Comparison of ENCODE assay signal across 30 cellular contexts in genomic region chr3:22748453-22748852, GRCh38.
"Had no signal": no experiment of that assay in that cellular context is flagged by ENCODE, and none has a peak within 500 bp of the region (broad histone marks: within the 10 kb centered on the region; RNA-seq: fewer than 3 reads in every experiment).

No MANE protein-coding gene starts in this region.

- H3K4me3 ChIP-seq: adrenal gland, body of pancreas, breast epithelium had no signal

- DNase-seq: activated B cell treated with CpG ODN at 0.5 μM for 24 hours; activated CD4-positive, alpha-beta memory T cell treated with anti-CD3 and anti-CD28 coated beads for 36 hours; activated CD4-positive, alpha-beta T cell treated with anti-CD3 and anti-CD28 coated beads for 4 hours; activated CD4-positive, alpha-beta T cell treated with anti-CD3 and anti-CD28 coated beads, Interleukin-2, amount 10 ng/mL, durations not matched to agents 24 days and 14 days; activated CD4-positive, alpha-beta T cell treated with anti-CD3 and anti-CD28 coated beads, Interleukin-2, amount 50 U/mL, for 1 hour; activated CD4-positive, alpha-beta T cell treated with anti-CD3 and anti-CD28 coated beads, Interleukin-2, amount 50 U/mL, for 4 hours; activated CD4-positive, CD25-positive, alpha-beta regulatory T cell treated with anti-CD3 and anti-CD28 coated beads, Interleukin-2, amount 50 U/mL, for 72 hours; activated CD8-positive, alpha-beta memory T cell treated with anti-CD3 and anti-CD28 coated beads, Interleukin-2, amount 50 U/mL, for 4 hours; activated CD8-positive, alpha-beta T cell treated with anti-CD3 and anti-CD28 coated beads for 36 hours; activated effector memory CD4-positive, alpha-beta T cell treated with anti-CD3 and anti-CD28 coated beads, Interleukin-2, amount 50 U/mL, for 16 hours; activated gamma-delta T cell treated with Interleukin-2 at 50 U/mL for 16 hours; activated naive CD4-positive, alpha-beta T cell; activated naive CD4-positive, alpha-beta T cell treated with anti-CD3 and anti-CD28 coated beads for 36 hours; activated naive CD4-positive, alpha-beta T cell treated with anti-CD3 and anti-CD28 coated beads, Interleukin-2, amount 50 U/mL, for 16 hours; activated naive CD8-positive, alpha-beta T cell treated with anti-CD3 and anti-CD28 coated beads for 36 hours; activated T-cell treated with anti-CD3 and anti-CD28 coated beads for 4 hours; activated T-cell treated with anti-CD3 and anti-CD28 coated beads, Interleukin-2, amount 50 U/mL, for 1 hour; activated T-cell treated with anti-CD3 and anti-CD28 coated beads, Interleukin-2, amount 50 U/mL, for 4 hours; activated T-cell treated with anti-CD3 and anti-CD28 coated beads, Interleukin-2, amount 50 U/mL, for 72 hours; adrenal gland; amniotic stem cell; aorta; body of pancreas; brain microvascular endothelial cell; central memory CD4-positive, alpha-beta T cell; T-cell; T-helper 17 cell; T-helper 9 cell had no signal

- H3K36me3 ChIP-seq: adrenal gland, brain microvascular endothelial cell, breast epithelium had no signal

- H3K27ac ChIP-seq: adrenal gland, body of pancreas, brain microvascular endothelial cell, breast epithelium, VCaP had no signal

- H3K9me3 ChIP-seq: adrenal gland, body of pancreas, breast epithelium had no signal

- H3K4me1 ChIP-seq: adrenal gland, body of pancreas, breast epithelium had no signal

- H3K27me3 ChIP-seq: adrenal gland, body of pancreas, brain microvascular endothelial cell, breast epithelium had no signal
